Comparison of ENCODE assay signal across 1 cellular context in the genomic region with DNA sequence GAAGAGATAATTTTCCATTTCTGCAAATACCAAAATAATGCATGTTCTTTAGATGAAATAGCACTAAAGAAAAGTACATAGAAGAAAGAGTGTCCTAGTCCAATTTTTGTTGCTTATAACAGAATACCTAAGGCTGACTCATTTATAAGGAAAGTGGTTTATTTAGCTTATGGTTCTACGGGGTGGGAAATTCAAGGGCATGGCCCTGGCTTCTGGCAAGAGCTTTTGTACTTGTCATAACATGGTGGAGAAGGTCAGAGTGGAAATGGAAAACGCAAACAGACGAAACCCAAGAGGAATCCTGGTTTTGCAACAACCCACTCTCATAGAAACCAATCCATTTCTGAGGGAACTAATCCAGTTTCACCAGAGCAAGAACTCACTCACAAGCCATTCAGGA.
TF ChIP-seq lines count a peak whose summit lies in the region.

No MANE protein-coding gene starts in this region.

TF ChIP-seq in IMR-90, 13 proteins besides CTCF, POLR2A, EP300 and RAD21:
- TF ChIP-seq USF2 (IDR thresholded peaks at IDR 0.05; ENCODE audit: low read depth, low read length) (no peak), CHD1 (IDR thresholded peaks at IDR 0.05; ENCODE audit: low read depth, low read length) (no peak), FOS (IDR thresholded peaks at IDR 0.05; ENCODE audit: low read depth, low read length) (no peak), MXI1 (IDR thresholded peaks at IDR 0.05; ENCODE audit: borderline replicate concordance, low read depth, low read length) (no peak), CEBPB (IDR thresholded peaks at IDR 0.05; ENCODE audit: low read depth, low read length) (no peak), ELK1 (IDR thresholded peaks at IDR 0.05; ENCODE audit: borderline replicate concordance, low read depth, low read length) (no peak), RFX5 (IDR thresholded peaks at IDR 0.05; ENCODE audit: low read depth, low read length) (no peak), MAFK (IDR thresholded peaks at IDR 0.05; ENCODE audit: low read depth, low read length) (no peak)
